Comparison of ENCODE assay signal across 15 cellular contexts in genomic region chr2:767440-767839, GRCh38.
DNase-seq lines count a peak whose midpoint lies in the region; ATAC-seq and TF ChIP-seq lines count a peak whose summit lies in the region.
"Had no signal": no experiment of that assay in that cellular context is flagged by ENCODE, and none has a peak within 500 bp of the region (broad histone marks: within the 10 kb centered on the region; RNA-seq: fewer than 3 reads in every experiment).

No MANE protein-coding gene starts in this region.

- H3K4me1 ChIP-seq in H9 (ENCODE audit: insufficient read depth, low read length), result no peaks in the 10 kb centered on the region
- H3K4me1 ChIP-seq: gastroesophageal sphincter, SJCRH30 had no signal

- H4K8ac ChIP-seq in H9 (replicated peaks; ENCODE audit: insufficient read length, low read depth, low read length), result no peak overlapping the region

- no peaks in the 10 kb centered on the region for H3K27me3 ChIP-seq in H9 (ENCODE audit: insufficient read depth, low read length)
- H3K27me3 ChIP-seq: gastroesophageal sphincter had no signal

- no peak overlapping the region for H2BK20ac ChIP-seq in H9 (ENCODE audit: low read depth, low read length, poor library complexity, severe bottlenecking)

- H2AK5ac ChIP-seq in H9 (ENCODE audit: insufficient read length, low read length), result no peak overlapping the region

- no peaks in the 10 kb centered on the region for H3K9me3 ChIP-seq in SK-N-MC (ENCODE audit: low read depth, low read length)
- no peaks in the 10 kb centered on the region for H3K9me3 ChIP-seq in H9 (ENCODE audit: control insufficient read depth, low read depth, low read length)
- H3K9me3 ChIP-seq: gastroesophageal sphincter, SJCRH30 had no signal

- H3K4me3 ChIP-seq in SK-N-MC, result peak overlapping the region; percentile 66
- H3K4me3 ChIP-seq: gastroesophageal sphincter, SJCRH30 had no signal

- no peak overlapping the region for H3K56ac ChIP-seq in H9 (ENCODE audit: insufficient read length, low read depth, low read length)

- H3K4ac ChIP-seq in H9 (ENCODE audit: low read depth, low read length), result no peak overlapping the region

- no peak overlapping the region for H3K18ac ChIP-seq in H9 (ENCODE audit: insufficient read length, low read depth, low read length)

- peak overlapping the region in 1 of 2 donors; percentile 80 for H3K27ac Mint-ChIP-seq in effector memory CD8-positive, alpha-beta T cell
- H3K27ac Mint-ChIP-seq in H9 (no peak overlapping the region), progenitor cell of endocrine pancreas (no peak overlapping the region)
- H3K27ac Mint-ChIP-seq: B cell, IgD-negative memory B cell had no signal

- H3K27me3 Mint-ChIP-seq in effector memory CD8-positive, alpha-beta T cell, result peaks cover 6 to 19% of the 10 kb centered on the region in 2 donors
- H3K27me3 Mint-ChIP-seq in H9 (ENCODE audit: low read depth), result peaks cover 3% of the 10 kb centered on the region
- H3K27me3 Mint-ChIP-seq in progenitor cell of endocrine pancreas, result peaks cover 3% of the 10 kb centered on the region

- H4K20me1 ChIP-seq in H9 (ENCODE audit: control insufficient read depth, insufficient read depth, insufficient read length), result no peaks in the 10 kb centered on the region

- no peak overlapping the region for H2AFZ ChIP-seq in H9 (ENCODE audit: low read length)

- H2BK5ac ChIP-seq in H9 (ENCODE audit: insufficient read length, low read length), result no peak overlapping the region

- H2BK120ac ChIP-seq in H9 (ENCODE audit: low read depth, low read length, poor library complexity, severe bottlenecking), result no peak overlapping the region

- WGBS in H9 (ENCODE audit: extremely low coverage, insufficient read length, low lambda C conversion rate), result no CpG with 5 or more reads among the region's 9 CpGs

- H3K27ac ChIP-seq in SK-N-MC (peak overlapping the region; percentile 91), H9 (ENCODE audit: insufficient read length, low read depth, low read length) (no peak overlapping the region)
- H3K27ac ChIP-seq: gastroesophageal sphincter, SJCRH30 had no signal

- DNase-seq in stimulated activated CD4-positive, alpha-beta T cell treated with anti-CD3 and anti-CD28 coated beads, Interleukin-4, amount 100 ng/mL, for 24 hours, result peak; percentile 15
- no peak for DNase-seq in stimulated activated CD4-positive, alpha-beta T cell treated with anti-CD3 and anti-CD28 coated beads, Interleukin-4, amount 100 ng/mL, for 1 hour
- peak; percentile 35 for DNase-seq in SK-N-MC (ENCODE audit: low read depth, low spot score)
- peak; percentile 15 to 24 (median 23) for DNase-seq in effector memory CD8-positive, alpha-beta T cell
- DNase-seq in stimulated activated naive CD8-positive, alpha-beta T cell treated with anti-CD3 and anti-CD28 coated beads, Interleukin-15, Interleukin-2, amounts not matched to agents 100 U/mL and 50 U/mL, for 24 hours, result peak; percentile 45
- DNase-seq in HT-29 (ENCODE audit: low spot score), result no peak
- DNase-seq in H9, result no peak
- DNase-seq in progenitor cell of endocrine pancreas (ENCODE audit: low spot score, unreplicated experiment), result no peak
- DNase-seq: DMS79; NCI-H1436 treated with DMSO at 0.1 percent for 48 hours; NK-92 treated with Interleukin-12 subunit alpha and Interleukin-12 subunit beta, amount 100 ng/mL, for 24 hours; SJCRH30 had no signal

- no peaks in the 10 kb centered on the region for H3K23me2 ChIP-seq in H9 (ENCODE audit: insufficient read length, low read depth, low read length, poor library complexity, severe bottlenecking)

- H3K9ac ChIP-seq in SK-N-MC (ENCODE audit: insufficient read length) (no peak overlapping the region), H9 (ENCODE audit: extremely low read depth, insufficient read length, low read length) (no peak overlapping the region)

- H3K36me3 ChIP-seq in SK-N-MC (ENCODE audit: insufficient read depth, low read length), result no peaks in the 10 kb centered on the region
- H3K36me3 ChIP-seq: gastroesophageal sphincter, SJCRH30 had no signal

- H3K4me3 Mint-ChIP-seq in effector memory CD8-positive, alpha-beta T cell, result peak overlapping the region; percentile 10 to 32
- H3K4me3 Mint-ChIP-seq in H9 (no peak overlapping the region), progenitor cell of endocrine pancreas (ENCODE audit: low read depth) (no peak overlapping the region)
- H3K4me3 Mint-ChIP-seq: B cell, IgD-negative memory B cell had no signal

- H3K4me1 Mint-ChIP-seq in effector memory CD8-positive, alpha-beta T cell (ENCODE audit: low read depth in 2 of 2), result peaks cover 28 to 32% of the 10 kb centered on the region in 2 donors
- peaks cover 10 to 12% of the 10 kb centered on the region in 2 experiments; a peak in 3 of 4 replicates for H3K4me1 Mint-ChIP-seq in H9
- H3K4me1 Mint-ChIP-seq in progenitor cell of endocrine pancreas (ENCODE audit: low read depth), result no peaks in the 10 kb centered on the region
- H3K4me1 Mint-ChIP-seq: B cell had no signal

- peaks cover 7% of the 10 kb centered on the region for H3K36me3 Mint-ChIP-seq in effector memory CD8-positive, alpha-beta T cell (ENCODE audit: insufficient read depth)
- H3K36me3 Mint-ChIP-seq in H9 (ENCODE audit: insufficient read depth in 1 of 3, low read depth in 3 of 3) (no peaks in the 10 kb centered on the region; a peak in 1 of 7 replicates), progenitor cell of endocrine pancreas (ENCODE audit: insufficient read depth) (no peaks in the 10 kb centered on the region)
- H3K36me3 Mint-ChIP-seq: IgD-negative memory B cell had no signal

- H3K23ac ChIP-seq in H9 (ENCODE audit: insufficient read length, low read depth, low read length), result no peak overlapping the region

- no peaks in the 10 kb centered on the region for H3K79me2 ChIP-seq in H9 (ENCODE audit: insufficient read depth, low read length)

- H3K4me2 ChIP-seq in H9 (ENCODE audit: insufficient read depth, insufficient read length, low read length), result no peak overlapping the region

- ATAC-seq in effector memory CD8-positive, alpha-beta T cell (replicated peaks), result peak; percentile 86
- ATAC-seq in stimulated activated naive CD8-positive, alpha-beta T cell treated with anti-CD3 and anti-CD28 coated beads, Interleukin-15, Interleukin-2, amounts not matched to agents 100 U/mL and 50 U/mL, for 24 hours, result peak; percentile 48
- ATAC-seq: gastroesophageal sphincter had no signal

- no peaks in the 10 kb centered on the region for H3K79me1 ChIP-seq in H9 (ENCODE audit: insufficient read depth, low read depth, low read length, poor library complexity, severe bottlenecking)

- H4K5ac ChIP-seq in H9 (ENCODE audit: insufficient read length, low read depth, low read length), result no peak overlapping the region

- H2BK15ac ChIP-seq in H9 (ENCODE audit: low read depth, low read length), result no peak overlapping the region

- no peak overlapping the region for H3K14ac ChIP-seq in H9 (ENCODE audit: insufficient read depth, low read length)

- TF ChIP-seq CTCF in H9 (conservative IDR thresholded peaks at IDR 0.05) (no peak), progenitor cell of endocrine pancreas (IDR thresholded peaks at IDR 0.05; ENCODE audit: unreplicated experiment) (no peak)

- no peak overlapping the region for H2BK12ac ChIP-seq in H9 (ENCODE audit: insufficient read length, low read depth, low read length)

- no peak overlapping the region for H3T11ph ChIP-seq in H9 (ENCODE audit: low read length)

- H4K91ac ChIP-seq in H9 (ENCODE audit: insufficient read length, low read depth, low read length), result no peak overlapping the region

- H3K9me3 Mint-ChIP-seq in effector memory CD8-positive, alpha-beta T cell, result no peaks in the 10 kb centered on the region
- H3K9me3 Mint-ChIP-seq in H9, result peaks cover 0 to 5% of the 10 kb centered on the region in 2 experiments; a peak in 2 of 5 replicates
- no peaks in the 10 kb centered on the region for H3K9me3 Mint-ChIP-seq in progenitor cell of endocrine pancreas (ENCODE audit: low read depth)

Comparison
In these comparisons a context has a peak if more than half of its experiments do, and no peak if none do; other contexts are left out.
1. DNase-seq: peak in stimulated activated CD4-positive, alpha-beta T cell treated with anti-CD3 and anti-CD28 coated beads, Interleukin-4, amount 100 ng/mL, for 24 hours (single experiment), SK-N-MC (single experiment), effector memory CD8-positive, alpha-beta T cell (3 of 3) and stimulated activated naive CD8-positive, alpha-beta T cell treated with anti-CD3 and anti-CD28 coated beads, Interleukin-15, Interleukin-2, amounts not matched to agents 100 U/mL and 50 U/mL, for 24 hours (single experiment); none in stimulated activated CD4-positive, alpha-beta T cell treated with anti-CD3 and anti-CD28 coated beads, Interleukin-4, amount 100 ng/mL, for 1 hour (single experiment), HT-29 (single experiment), H9 (single experiment) and progenitor cell of endocrine pancreas (single experiment).
2. H3K4me3 Mint-ChIP-seq: peak in effector memory CD8-positive, alpha-beta T cell (2 of 2); none in H9 (0 of 2) and progenitor cell of endocrine pancreas (single experiment).